Comparison of ENCODE assay signal across 8 cellular contexts in the genomic region with DNA sequence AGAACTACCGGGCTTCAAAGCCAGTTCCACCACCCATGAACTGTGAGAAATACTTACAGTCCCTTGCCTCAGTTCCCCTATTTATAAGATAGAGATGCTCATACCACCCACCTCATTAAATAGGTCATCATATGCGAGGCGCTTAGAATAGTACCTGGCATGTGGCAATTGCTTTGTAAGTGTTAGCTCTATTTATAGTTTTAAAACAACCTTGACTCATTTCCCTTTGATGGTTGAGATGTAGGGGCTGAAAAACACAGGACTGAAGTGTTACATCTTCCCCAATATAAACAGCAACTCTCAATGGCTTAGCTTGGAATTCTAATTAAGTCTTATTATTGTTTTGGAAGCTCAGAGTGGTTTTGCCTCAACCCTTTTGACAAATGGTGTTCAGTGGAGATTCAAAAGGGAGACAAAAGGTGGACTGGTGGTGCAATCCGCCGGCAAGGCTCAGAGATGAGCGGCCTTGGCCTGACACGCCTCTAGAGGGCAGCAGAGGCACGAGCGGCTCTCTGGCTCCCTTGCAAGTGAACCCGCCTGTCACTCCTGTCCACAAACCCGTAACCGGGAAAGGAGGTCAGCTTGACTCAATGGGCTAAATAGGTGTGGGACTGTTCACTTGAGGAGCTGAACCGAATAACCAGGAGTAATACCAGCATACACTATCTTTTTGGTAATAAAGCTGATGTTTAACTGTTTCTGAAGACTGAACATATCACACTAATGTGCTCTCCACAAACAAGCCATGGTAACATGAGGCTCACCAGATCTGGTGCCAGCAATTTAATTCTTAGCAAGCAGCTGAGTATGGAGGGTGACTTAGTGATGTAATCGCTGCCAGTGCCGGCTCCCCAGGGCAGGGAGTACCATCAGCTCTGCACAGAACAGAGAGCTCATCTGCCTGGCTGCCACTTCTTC. TPM values are rescaled to one million over a fixed set of nuclear protein-coding genes. Genes with fewer than 3 reads are reported as not detected.
DNase-seq lines count a peak whose midpoint lies in the region; ATAC-seq and TF ChIP-seq lines count a peak whose summit lies in the region.

No MANE protein-coding gene starts in this region.

- no peaks in the 10 kb centered on the region for H3K79me2 ChIP-seq in DND-41 (ENCODE audit: insufficient read depth, low read length)
- no peaks in the 10 kb centered on the region for H3K79me2 ChIP-seq in PC-3 (ENCODE audit: low read length)
- H3K79me2 ChIP-seq in fibroblast of lung (ENCODE audit: control insufficient read depth, insufficient read depth, low read length) = no peaks in the 10 kb centered on the region
- no peaks in the 10 kb centered on the region for H3K79me2 ChIP-seq in neural progenitor cell (ENCODE audit: low read depth)

- peaks cover 4% of the 10 kb centered on the region for H3K4me1 ChIP-seq in DND-41 (ENCODE audit: insufficient read depth, low read length)
- H3K4me1 ChIP-seq in PC-3 (ENCODE audit: insufficient read depth, low read length) = peaks cover 15% of the 10 kb centered on the region
- peaks cover 2% of the 10 kb centered on the region for H3K4me1 ChIP-seq in fibroblast of lung (ENCODE audit: control insufficient read depth, extremely low read depth, insufficient read depth, low read length)
- peaks cover 20% of the 10 kb centered on the region for H3K4me1 ChIP-seq in neural progenitor cell
- peaks cover 0 to 7% (median 3%) of the 10 kb centered on the region in 4 donors for H3K4me1 ChIP-seq in stomach

- H3K4me3 ChIP-seq in DND-41 (ENCODE audit: low read depth in 1 of 2, low read length in 2 of 2) (no peak overlapping the region), PC-3 (ENCODE audit: low read length) (peak overlapping the region; percentile 13; the same call in 1 of the 2 replicates), fibroblast of lung (replicated peaks in 1 of 4; ENCODE audit: control extremely low read depth in 1 of 4, insufficient read depth in 1 of 4, low read depth in 3 of 4, low read length in 4 of 4) (peak overlapping the region in 2 of 4 experiments; percentile 8 to 34), neural progenitor cell (no peak overlapping the region), stomach (no peak overlapping the region)

- POLR2A ChIA-PET in PC-3 (lab: Charles Lee; ENCODE audit: unreplicated experiment) = interaction anchor here (0.5 to 0.7 kb wide), 3 partner anchors 220 to 325 kb away, joined by 3 to 15 read pairs (median 5); no protein-coding TSS in a partner anchor

- peaks cover 1% of the 10 kb centered on the region for H3K4me1 Mint-ChIP-seq in activated T-cell treated with anti-CD3 and anti-CD28 coated beads, Interleukin-2, amount 50 U/mL, for 4 hours (ENCODE audit: low read depth)
- peaks cover 33% of the 10 kb centered on the region for H3K4me1 Mint-ChIP-seq in neural progenitor cell

- H3K36me3 Mint-ChIP-seq in activated T-cell treated with anti-CD3 and anti-CD28 coated beads, Interleukin-2, amount 50 U/mL, for 4 hours (ENCODE audit: insufficient read depth) = no peaks in the 10 kb centered on the region
- no peaks in the 10 kb centered on the region for H3K36me3 Mint-ChIP-seq in neural progenitor cell

- H3K4me3 Mint-ChIP-seq in activated T-cell treated with anti-CD3 and anti-CD28 coated beads, Interleukin-2, amount 50 U/mL, for 4 hours = no peak overlapping the region
- no peak overlapping the region for H3K4me3 Mint-ChIP-seq in neural progenitor cell

- no peak for TF ChIP-seq POLR2A in stomach (IDR thresholded peaks at IDR 0.05)

- intact Hi-C loops in PC-3 (cut with micrococcal nuclease) = loop anchor here (1.0 to 5.0 kb wide), 4 partner anchors 47 to 366 kb away; no protein-coding TSS in a partner anchor
- intact Hi-C loops in stomach (cut with DNase I; ENCODE audit: low total_unique reads) = loop anchor here (5.0 kb wide), 1 partner anchor 71 kb away; no protein-coding TSS in a partner anchor

- ATAC-seq in DND-41 (ENCODE audit: insufficient read depth, low read depth) (peak; percentile 99), GM21723 (IDR thresholded peaks at IDR 0.05; ENCODE audit: unreplicated experiment) (peak; percentile 98), PC-3 (peak; percentile 99)
- peak; percentile 96 for ATAC-seq in activated T-cell treated with anti-CD3 and anti-CD28 coated beads, Interleukin-2, amount 50 U/mL, for 4 hours

- H3K27me3 ChIP-seq in DND-41 (ENCODE audit: insufficient read depth, low read length, poor library complexity) (peaks cover 41% of the 10 kb centered on the region), PC-3 (ENCODE audit: low read length) (no peaks in the 10 kb centered on the region), fibroblast of lung (ENCODE audit: control insufficient read depth, insufficient read depth, low read length) (peaks cover 4% of the 10 kb centered on the region), neural progenitor cell (no peaks in the 10 kb centered on the region), stomach (peaks cover 2 to 68% (median 21%) of the 10 kb centered on the region in 3 donors)

- H3K27ac ChIP-seq in DND-41 (ENCODE audit: low read length) = no peak overlapping the region
- no peak overlapping the region for H3K27ac ChIP-seq in PC-3 (ENCODE audit: low read length)
- no peak overlapping the region for H3K27ac ChIP-seq in fibroblast of lung (ENCODE audit: insufficient read depth, low read length)
- H3K27ac ChIP-seq in neural progenitor cell = no peak overlapping the region
- H3K27ac ChIP-seq in stomach = no peak overlapping the region

- H3K9ac ChIP-seq in DND-41 (ENCODE audit: low read depth, low read length) (no peak overlapping the region), PC-3 (ENCODE audit: low read length) (no peak overlapping the region), fibroblast of lung (ENCODE audit: insufficient read depth, low read length) (no peak overlapping the region), neural progenitor cell (no peak overlapping the region)

- no peaks in the 10 kb centered on the region for H3K9me2 ChIP-seq in PC-3 (replicated peaks; ENCODE audit: low read length)

- H3K36me3 ChIP-seq in DND-41 (ENCODE audit: insufficient read depth, low read length) (no peaks in the 10 kb centered on the region), PC-3 (ENCODE audit: low read depth, low read length) (no peaks in the 10 kb centered on the region), fibroblast of lung (ENCODE audit: control insufficient read depth, insufficient read depth, low read length) (no peaks in the 10 kb centered on the region), neural progenitor cell (no peaks in the 10 kb centered on the region), stomach (no peaks in the 10 kb centered on the region)

- no TSS peak for BruUV-seq in PC-3 (replicated peaks; lab: Mats Ljungman, UMichigan)

- TF ChIP-seq CTCF in DND-41 (IDR thresholded peaks at IDR 0.05; ENCODE audit: borderline replicate concordance, extremely low read depth, low read length, poor library complexity, severe bottlenecking) (peak; percentile 93), PC-3 (conservative IDR thresholded peaks at IDR 0.05; ENCODE audit: low read depth, low read length) (peak; percentile 99), fibroblast of lung (conservative IDR thresholded peaks at IDR 0.05 in 1 of 2, IDR thresholded peaks at IDR 0.05 in 1 of 2; ENCODE audit: low read depth in 1 of 2, low read length in 2 of 2) (peak; percentile 97 to 98), neural progenitor cell (IDR thresholded peaks at IDR 0.05) (peak; percentile 93), stomach (IDR thresholded peaks at IDR 0.05) (peak in 5 of 7 experiments; percentile 57 to 93 (median 81))

- H3K27ac Mint-ChIP-seq in neural progenitor cell = no peak overlapping the region

- H3F3A ChIP-seq in PC-3 (ENCODE audit: low read length, unreplicated experiment) (no peaks in the 10 kb centered on the region), neural progenitor cell (ENCODE audit: low read depth) (no peaks in the 10 kb centered on the region)

- peak overlapping the region; percentile 17; the same call in 1 of the 2 replicates for H2AFZ ChIP-seq in DND-41 (ENCODE audit: low read depth, low read length)
- peak overlapping the region; percentile 58 for H2AFZ ChIP-seq in PC-3 (ENCODE audit: low read length)
- H2AFZ ChIP-seq in fibroblast of lung (ENCODE audit: low read length) = no peak overlapping the region
- H2AFZ ChIP-seq in neural progenitor cell (replicated peaks) = no peak overlapping the region

- peaks cover 69% of the 10 kb centered on the region for H3K27me3 Mint-ChIP-seq in activated T-cell treated with anti-CD3 and anti-CD28 coated beads, Interleukin-2, amount 50 U/mL, for 4 hours (ENCODE audit: low read depth)
- H3K27me3 Mint-ChIP-seq in neural progenitor cell (ENCODE audit: insufficient read depth, low read depth) = peaks cover 7% of the 10 kb centered on the region

- no peaks in the 10 kb centered on the region for H3K9me3 Mint-ChIP-seq in activated T-cell treated with anti-CD3 and anti-CD28 coated beads, Interleukin-2, amount 50 U/mL, for 4 hours
- no peaks in the 10 kb centered on the region for H3K9me3 Mint-ChIP-seq in neural progenitor cell

- no peak for TF ChIP-seq EP300 in stomach (IDR thresholded peaks at IDR 0.05)

- DNase-seq in DND-41 (peak; percentile 79), KG1 (lab: John Stamatoyannopoulos, UW) (peak; percentile 10), PC-3 (peak; percentile 89), fibroblast of lung (ENCODE audit: low read depth in 2 of 2) (peak; percentile 57 to 72), neural progenitor cell (ENCODE audit: low spot score) (peak; percentile 87), stomach (peak; percentile 86)
- peak; percentile 80 for DNase-seq in activated T-cell treated with anti-CD3 and anti-CD28 coated beads, Interleukin-2, amount 50 U/mL, for 4 hours

- WGBS in stomach, 5 donors = 11 to 13% (median 12%) methylated on average over 15 of the region's 15 CpGs

- CTCF ChIA-PET in PC-3 (lab: Charles Lee) = interaction anchor here (0.6 to 2.0 kb wide), 10 partner anchors 9 to 71 kb away, joined by 3 to 27 read pairs (median 6); no protein-coding TSS in a partner anchor

- H3K4me2 ChIP-seq in DND-41 (ENCODE audit: insufficient read depth, low read length) (peak overlapping the region; percentile 36; the same call in 1 of the 2 replicates), PC-3 (ENCODE audit: low read length) (peak overlapping the region; percentile 58), fibroblast of lung (ENCODE audit: extremely low read depth, insufficient read depth, low read length) (peak overlapping the region; percentile 75), neural progenitor cell (no peak overlapping the region)

- H4K20me1 ChIP-seq in DND-41 (ENCODE audit: insufficient read depth, low read length) = no peaks in the 10 kb centered on the region
- no peaks in the 10 kb centered on the region for H4K20me1 ChIP-seq in PC-3 (ENCODE audit: low read length)
- H4K20me1 ChIP-seq in fibroblast of lung (ENCODE audit: control insufficient read depth, extremely low read depth, insufficient read depth, low read length) = no peaks in the 10 kb centered on the region
- no peaks in the 10 kb centered on the region for H4K20me1 ChIP-seq in neural progenitor cell (ENCODE audit: low read depth)

- H3K9me3 ChIP-seq in DND-41 (ENCODE audit: insufficient read depth, low read length, severe bottlenecking) (no peaks in the 10 kb centered on the region), PC-3 (ENCODE audit: low read length) (no peaks in the 10 kb centered on the region), fibroblast of lung (ENCODE audit: control insufficient read depth, insufficient read depth, low read depth, low read length) (no peaks in the 10 kb centered on the region), neural progenitor cell (ENCODE audit: low read depth) (no peaks in the 10 kb centered on the region), stomach (no peaks in the 10 kb centered on the region)

RNA-seq across cellular contexts. Expression of gene SMYD2, which starts 19.5 kb away (rescaled TPM):
- total RNA-seq in PC-3 (2014; rRNA removed) = 92.6 and 124 TPM in 2 replicates
- total RNA-seq in activated T-cell treated with anti-CD3 and anti-CD28 coated beads, Interleukin-2, amount 50 U/mL, for 4 hours = 10 to 100 TPM; 15.6 to 21.9 (median 18.4) TPM
- 20.3 and 23.3 TPM in 2 replicates for total RNA-seq in fibroblast of lung
- 26.3 and 39.2 TPM in 2 replicates for polyA plus RNA-seq in fibroblast of lung
- 21.5 and 31.2 TPM in 2 replicates for polyA plus RNA-seq in fibroblast of lung (2012)
- polyA minus RNA-seq in fibroblast of lung (ENCODE audit: low replicate concordance) = 7.6 and 11.1 TPM in 2 replicates
- 18.9 and 20.5 TPM in 2 replicates for total RNA-seq in neural progenitor cell (ENCODE audit: low replicate concordance)
- total RNA-seq in stomach = 10 to 100 TPM in 4 of 5 donors, 1 to 10 TPM in 1; 8.2 to 68.7 (median 27.9) TPM
- polyA plus RNA-seq in stomach = 10 to 100 TPM; 22.0 to 28.2 (median 22.3) TPM

Comparison
In these comparisons a context has a peak if more than half of its experiments do, and no peak if none do; other contexts are left out.
1. DNase-seq: peak in every context shown above with its lines; median percentile 89 in PC-3; 87 in neural progenitor cell; 86 in stomach; 80 in activated T-cell treated with anti-CD3 and anti-CD28 coated beads, Interleukin-2, amount 50 U/mL, for 4 hours; 79 in DND-41; 64 in fibroblast of lung; 10 in KG1.
2. H2AFZ ChIP-seq: peak in DND-41 (single experiment) and PC-3 (single experiment); none in fibroblast of lung (single experiment) and neural progenitor cell (single experiment).
3. Peak in every context shown above with its lines, with median percentiles within 50 percentile points of each other: ATAC-seq and CTCF ChIP-seq.